ENCODE assay signal across 14 cellular contexts in genomic region chr2:38353402-38353801, GRCh38.
"Had no signal": no experiment of that assay in that cellular context is flagged by ENCODE, and none has a peak within 500 bp of the region (broad histone marks: within the 10 kb centered on the region; RNA-seq: fewer than 3 reads in every experiment).

No MANE protein-coding gene starts in this region.

- DNase-seq: activated CD4-positive, CD25-positive, alpha-beta regulatory T cell treated with anti-CD3 and anti-CD28 coated beads, Interleukin-2, amount 50 U/mL, for 72 hours; dermis blood vessel endothelial cell; effector memory CD4-positive, alpha-beta T cell; esophagus squamous epithelium; naive thymus-derived CD4-positive, alpha-beta T cell; pancreas; stimulated activated CD4-positive, alpha-beta T cell treated with anti-CD3 and anti-CD28 coated beads, Interleukin-4, amount 100 ng/mL, for 1 hour; stomach; T-helper 1 cell; trophoblast cell had no signal

- H3K9me3 Mint-ChIP-seq: memory B cell had no signal

- H3K4me3 Mint-ChIP-seq: activated T-helper 1 cell treated with anti-CD3 and anti-CD28 coated beads, Interleukin-12 subunit alpha, Interleukin-12 subunit beta, Interleukin-2, Interleukin-4 antibody, amounts not matched to agents 30 ng/mL and 10 ng/mL and 1 ng/mL, durations not matched to agents 14 hours and 24 hours and 36 hours; memory B cell had no signal

- H3K27ac Mint-ChIP-seq: activated T-helper 1 cell treated with anti-CD3 and anti-CD28 coated beads, Interleukin-12 subunit alpha, Interleukin-12 subunit beta, Interleukin-2, Interleukin-4 antibody, amounts not matched to agents 30 ng/mL and 10 ng/mL and 1 ng/mL, durations not matched to agents 14 hours and 24 hours and 36 hours; memory B cell had no signal

- ATAC-seq: naive thymus-derived CD4-positive, alpha-beta T cell; pancreas; sciatic nerve; SK-N-SH treated with all-trans-retinoic acid at 6 μM for 48 hours had no signal

- H3K27me3 Mint-ChIP-seq: memory B cell; naive thymus-derived CD4-positive, alpha-beta T cell had no signal
